ENCODE assay signal across 9 cellular contexts in the genomic region with DNA sequence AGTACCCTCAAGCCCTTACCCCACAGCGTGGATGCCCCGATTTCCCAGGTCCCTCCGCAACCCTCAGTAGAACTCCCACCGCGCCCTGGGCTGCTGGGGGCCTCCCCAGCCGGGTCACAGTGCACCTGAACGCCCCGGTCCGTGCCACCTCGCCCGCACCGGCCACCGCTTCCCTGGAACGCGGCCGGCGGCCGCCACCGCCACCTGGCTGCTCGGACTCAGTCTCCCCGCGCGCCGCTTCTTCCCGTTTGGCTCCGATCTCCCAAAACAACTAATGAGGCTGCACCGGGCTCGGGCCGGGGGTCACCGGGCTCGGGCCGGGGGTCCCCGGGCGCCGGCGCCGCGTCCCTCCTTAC. TPM values are rescaled to one million over a fixed set of nuclear protein-coding genes. Genes with fewer than 3 reads are reported as not detected.
DNase-seq lines count a peak whose midpoint lies in the region; ATAC-seq and TF ChIP-seq lines count a peak whose summit lies in the region.
"Had no signal": no experiment of that assay in that cellular context is flagged by ENCODE, and none has a peak within 500 bp of the region (broad histone marks: within the 10 kb centered on the region; RNA-seq: fewer than 3 reads in every experiment).

No MANE protein-coding gene starts in this region.

- no peaks in the 10 kb centered on the region for H3K27me3 Mint-ChIP-seq in T-helper 17 cell

- peak overlapping the region; percentile 49 to 91 for H3K4me3 ChIP-seq in gastroesophageal sphincter
- H3K4me3 ChIP-seq in rectal smooth muscle tissue (ENCODE audit: low read length) = peak overlapping the region; percentile 78

- peak overlapping the region; percentile 57 to 99 (median 98) for H3K27ac ChIP-seq in gastroesophageal sphincter
- peak overlapping the region; percentile 82 for H3K27ac ChIP-seq in rectal smooth muscle tissue (ENCODE audit: low read depth, low read length)

- no peak for TF ChIP-seq EP300 in gastroesophageal sphincter (IDR thresholded peaks at IDR 0.05)

- ATAC-seq in T-helper 17 cell (no peak), gastroesophageal sphincter (no peak), GM18858 (IDR thresholded peaks at IDR 0.05; ENCODE audit: unreplicated experiment) (no peak), HG03045 (IDR thresholded peaks at IDR 0.05; ENCODE audit: unreplicated experiment) (no peak)

- H3K36me3 ChIP-seq in gastroesophageal sphincter (no peaks in the 10 kb centered on the region), rectal smooth muscle tissue (ENCODE audit: control insufficient read depth, insufficient read depth, low read length) (no peaks in the 10 kb centered on the region)

- H3K27ac Mint-ChIP-seq in T-helper 17 cell = peak overlapping the region; percentile 81

- H3K4me1 ChIP-seq in gastroesophageal sphincter (peaks cover 0 to 63% (median 15%) of the 10 kb centered on the region in 3 donors), rectal smooth muscle tissue (ENCODE audit: control insufficient read depth, insufficient read depth, low read length) (peaks cover 10% of the 10 kb centered on the region)

- TF ChIP-seq CTCF in gastroesophageal sphincter (IDR thresholded peaks at IDR 0.05) = peak in 1 of 4 experiments; percentile 62

- H3K4me1 Mint-ChIP-seq in T-helper 17 cell = peaks cover 25% of the 10 kb centered on the region

- H3K36me3 Mint-ChIP-seq in T-helper 17 cell (ENCODE audit: low read depth) = no peaks in the 10 kb centered on the region
- H3K36me3 Mint-ChIP-seq: activated naive CD4-positive, alpha-beta T cell treated with anti-CD3 and anti-CD28 coated beads, Interleukin-2, amount 50 U/mL, for 72 hours had no signal

- 17% methylated on average over 2 of the region's 38 CpGs; no CpG with 5 or more reads in 1 of the 2 donors for WGBS in gastroesophageal sphincter (ENCODE audit: low coverage in 1 of 2), 2 donors

- H3K9me3 ChIP-seq in T-helper 17 cell (ENCODE audit: control insufficient read depth, low read length, poor library complexity, severe bottlenecking) (no peaks in the 10 kb centered on the region), gastroesophageal sphincter (no peaks in the 10 kb centered on the region)

- H3K4me3 Mint-ChIP-seq in T-helper 17 cell = peak overlapping the region; percentile 88

- TF ChIP-seq POLR2A in gastroesophageal sphincter (IDR thresholded peaks at IDR 0.05) = no peak

- peak; percentile 17 for DNase-seq in activated CD4-positive, alpha-beta T cell treated with anti-CD3 and anti-CD28 coated beads for 48 hours
- no peak for DNase-seq in activated CD4-positive, alpha-beta T cell treated with anti-CD3 and anti-CD28 coated beads, Interleukin-2, amount 50 U/mL, for 4 hours
- DNase-seq in T-helper 17 cell (peak in 1 of 3 donors; percentile 14), NCI-H2029 treated with DMSO at 0.1 percent for 48 hours (lab: John Stamatoyannopoulos, UW) (no peak)

- H3K27me3 ChIP-seq in gastroesophageal sphincter = no peaks in the 10 kb centered on the region
- no peaks in the 10 kb centered on the region for H3K27me3 ChIP-seq in rectal smooth muscle tissue (ENCODE audit: control insufficient read depth, insufficient read depth, low read length)

- peak overlapping the region; percentile 56 for H3K9ac ChIP-seq in rectal smooth muscle tissue (ENCODE audit: low read length)

RNA-seq across cellular contexts. Expression of gene ITPK1, which starts 1.0 kb away (rescaled TPM):
- 10 to 100 TPM; 29.4 to 36.1 TPM for total RNA-seq in T-helper 17 cell
- total RNA-seq in gastroesophageal sphincter = 100 to 1,000 TPM in 3 of 4 donors, 10 to 100 TPM in 1; 68.8 to 201 (median 134) TPM
